Comparison of ENCODE assay signal across 8 cellular contexts in the genomic region with DNA sequence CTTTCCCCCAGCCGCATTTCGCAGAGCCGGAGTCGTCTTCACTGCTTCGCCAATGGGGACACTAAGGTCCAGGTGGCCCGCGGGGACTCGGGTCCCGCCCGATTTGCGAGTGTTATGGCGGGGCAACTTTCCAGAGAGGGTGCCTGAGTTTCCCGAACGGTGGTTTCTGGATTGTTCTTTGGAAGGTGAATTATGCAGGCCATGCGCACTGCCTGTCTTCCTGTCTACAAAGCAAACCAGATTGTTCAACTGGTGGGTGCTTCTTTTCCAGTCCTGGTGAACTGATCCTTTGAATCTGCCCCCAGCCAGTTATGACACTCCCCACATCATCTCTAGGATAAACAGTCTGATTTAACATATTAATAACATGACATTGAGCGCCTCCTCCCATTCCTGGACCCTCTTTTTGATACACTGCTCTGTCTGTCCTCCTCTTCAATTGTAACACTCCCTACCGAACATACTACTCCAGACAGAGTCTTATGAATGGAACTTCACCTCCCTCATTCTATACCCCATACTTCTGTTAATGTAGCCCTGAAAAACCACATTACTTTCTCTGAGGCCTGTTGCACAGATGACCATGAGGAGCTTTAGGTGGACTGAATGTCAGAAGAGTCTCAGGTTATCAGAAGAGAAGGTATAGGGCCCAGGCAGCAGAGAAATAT.
DNase-seq lines count a peak whose midpoint lies in the region; ATAC-seq and TF ChIP-seq lines count a peak whose summit lies in the region.

No MANE protein-coding gene starts in this region.

- peaks cover 16% of the 10 kb centered on the region for H3K4me1 Mint-ChIP-seq in brain

- no peak for TF ChIP-seq CTCF in KMS-11 (conservative IDR thresholded peaks at IDR 0.05; ENCODE audit: low read depth, low read length)
- no peak for TF ChIP-seq CTCF in brain (conservative IDR thresholded peaks at IDR 0.05)

- H4K20me1 ChIP-seq in KMS-11 (ENCODE audit: insufficient read depth): no peaks in the 10 kb centered on the region

- H3K4me1 ChIP-seq in KMS-11 (ENCODE audit: low read depth, poor library complexity, severe bottlenecking): peaks cover 8% of the 10 kb centered on the region
- H3K4me1 ChIP-seq in mesodermal cell (ENCODE audit: control insufficient read depth, insufficient read depth, low read length, poor library complexity, severe bottlenecking): peaks cover 8% of the 10 kb centered on the region

- peaks cover 0 to 6% (median 0%) of the 10 kb centered on the region in 5 experiments for H3K9me3 Mint-ChIP-seq in brain

- ATAC-seq in GM21528 (IDR thresholded peaks at IDR 0.05; ENCODE audit: low FRiP score, unreplicated experiment): no peak
- ATAC-seq in HG02759 (IDR thresholded peaks at IDR 0.05; ENCODE audit: unreplicated experiment): no peak

- H3K4me3 ChIP-seq in KMS-11 (IDR thresholded peaks at IDR 0.05; ENCODE audit: insufficient read depth, low read depth, low read length) (no peak overlapping the region), mesodermal cell (ENCODE audit: extremely low read depth, insufficient read depth, low read length, poor library complexity, severe bottlenecking) (peak overlapping the region; percentile 77)

- H2AFZ ChIP-seq in KMS-11 (ENCODE audit: low read depth): peak overlapping the region; percentile 57

- H3K27ac ChIP-seq in KMS-11 (peak overlapping the region; percentile 62), mesodermal cell (ENCODE audit: low read depth, low read length, severe bottlenecking) (peak overlapping the region; percentile 59)

- no peaks in the 10 kb centered on the region for H3K79me2 ChIP-seq in KMS-11 (ENCODE audit: insufficient read depth, low read depth)

- H3K27me3 ChIP-seq in KMS-11 (ENCODE audit: insufficient read depth, low read depth): no peaks in the 10 kb centered on the region; the same call in 1 of the 2 replicates

- no peaks in the 10 kb centered on the region for H3K36me3 Mint-ChIP-seq in brain

- peak; percentile 63 for DNase-seq in DMS79 (lab: John Stamatoyannopoulos, UW)
- DNase-seq in midbrain (lab: John Stamatoyannopoulos, UW): no peak
- no peak for DNase-seq in activated gamma-delta T cell (lab: John Stamatoyannopoulos, UW)

- WGBS in mesodermal cell (ENCODE audit: insufficient coverage in 2 of 2), 2 experiments: 26% methylated on average over 15 of the region's 17 CpGs

- H3K4me2 ChIP-seq in KMS-11: peak overlapping the region; percentile 70; the same call in 1 of the 2 replicates

- H3K9ac ChIP-seq in KMS-11: peak overlapping the region; percentile 41; the same call in 1 of the 2 replicates

- peak overlapping the region in 4 of 5 experiments; percentile 4 to 61 (median 23) for H3K27ac Mint-ChIP-seq in brain

- no peaks in the 10 kb centered on the region for H3K9me3 ChIP-seq in mesodermal cell (ENCODE audit: control insufficient read depth, low read length)

- H3K36me3 ChIP-seq in KMS-11 (ENCODE audit: insufficient read depth) (no peaks in the 10 kb centered on the region), mesodermal cell (ENCODE audit: control insufficient read depth, insufficient read depth, low read length) (no peaks in the 10 kb centered on the region)

- H3K4me3 Mint-ChIP-seq in brain: peak overlapping the region; percentile 82 to 87 (median 83)

- H3K27me3 Mint-ChIP-seq in brain: peaks cover 47% of the 10 kb centered on the region
